In the genomic region with DNA sequence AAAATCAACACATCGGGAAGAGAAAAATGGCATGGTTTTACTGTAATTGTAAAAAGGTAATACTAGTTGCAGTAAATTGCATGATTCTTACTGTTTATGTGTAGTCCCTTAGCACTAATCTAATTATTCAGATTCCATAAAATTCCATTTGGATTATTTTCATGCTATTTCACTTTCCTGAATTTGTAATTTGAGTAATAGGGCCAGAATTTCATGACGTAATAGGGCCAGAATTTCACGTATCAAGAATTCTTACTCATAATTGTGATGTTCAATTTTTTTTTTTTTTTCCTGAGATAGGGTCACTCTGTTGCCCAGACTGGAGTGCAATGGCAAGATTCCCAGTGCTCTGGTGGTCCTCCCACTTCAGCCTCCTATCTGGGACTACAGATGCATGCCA, we compare ENCODE assay signal across 30 cellular contexts. TPM values are rescaled to one million over a fixed set of nuclear protein-coding genes. Genes with fewer than 3 reads are reported as not detected.
DNase-seq lines count a peak whose midpoint lies in the region; ATAC-seq and TF ChIP-seq lines count a peak whose summit lies in the region.
"Had no signal": no experiment of that assay in that cellular context is flagged by ENCODE, and none has a peak within 500 bp of the region (broad histone marks: within the 10 kb centered on the region; RNA-seq: fewer than 3 reads in every experiment).

No MANE protein-coding gene starts in this region.

- H3K27me3 ChIP-seq in HCT116 (ENCODE audit: insufficient read depth, low read length) = no peaks in the 10 kb centered on the region
- H3K27me3 ChIP-seq in SK-N-SH (ENCODE audit: insufficient read depth) = no peaks in the 10 kb centered on the region
- no peaks in the 10 kb centered on the region for H3K27me3 ChIP-seq in sigmoid colon
- H3K27me3 ChIP-seq: heart right ventricle, SJCRH30, transverse colon had no signal

- intact Hi-C loops in HCT116 (cut with micrococcal nuclease) = loop anchor here (10.0 kb wide), 1 partner anchor 554 kb away; a partner anchor contains a TSS
- intact Hi-C loops in sigmoid colon (cut with DNase I) = no loop called here

- CTCF ChIA-PET in HCT116 (lab: Charles Lee) = interaction anchor here (4.9 kb wide), 1 partner anchor 169 kb away, joined by 33 read pairs; no protein-coding TSS in a partner anchor
- CTCF ChIA-PET in SK-N-SH (lab: Yijun Ruan, JAX) = interaction anchor here (1.1 to 2.4 kb wide), 2 partner anchors 170 to 411 kb away, joined by 8 read pairs; no protein-coding TSS in a partner anchor

- H3K4me3 ChIP-seq in HCT116 (replicated peaks in 1 of 2; ENCODE audit: low read depth in 1 of 2, low read length in 2 of 2) (no peak overlapping the region), SK-N-SH (ENCODE audit: low read depth in 2 of 2, low read length in 1 of 2) (no peak overlapping the region), fibroblast of mammary gland (ENCODE audit: control insufficient read depth, low read depth, low read length) (no peak overlapping the region), sigmoid colon (no peak overlapping the region)
- H3K4me3 ChIP-seq: heart right ventricle, SJCRH30, transverse colon had no signal

- TF ChIP-seq POLR2A in HCT116 (IDR thresholded peaks at IDR 0.05; ENCODE audit: borderline replicate concordance, extremely low read depth, insufficient read depth, insufficient read length) (no peak), sigmoid colon (IDR thresholded peaks at IDR 0.05) (no peak)

- H3K4me1 ChIP-seq in HCT116 (ENCODE audit: control insufficient read depth in 1 of 2, insufficient read depth in 2 of 2, low read length in 2 of 2) (peaks cover 11 to 38% of the 10 kb centered on the region in 2 experiments; a peak in 3 of 4 replicates), SK-N-SH (ENCODE audit: control insufficient read depth in 1 of 2, insufficient read depth in 2 of 2, low read depth in 1 of 2, low read length in 1 of 2) (peaks cover 11 to 16% of the 10 kb centered on the region in 2 experiments; a peak in 3 of 4 replicates), sigmoid colon (peaks cover 0 to 24% (median 23%) of the 10 kb centered on the region in 4 donors)
- H3K4me1 ChIP-seq: SJCRH30 had no signal

- no peak for DNase-seq in HCT116 (ENCODE audit: low read depth, low spot score)
- no peak for DNase-seq in SK-N-SH
- DNase-seq in fibroblast of mammary gland (ENCODE audit: low read depth) = peak; percentile 74
- no peak for DNase-seq in stimulated activated CD8-positive, alpha-beta memory T cell treated with anti-CD3 and anti-CD28 coated beads, Interleukin-4, amount 100 ng/mL, for 48 hours
- DNase-seq in GDM1 (lab: John Stamatoyannopoulos, UW) = no peak
- DNase-seq in sigmoid colon = no peak
- DNase-seq: activated CD8-positive, alpha-beta memory T cell treated with anti-CD3 and anti-CD28 coated beads for 24 hours; activated naive CD4-positive, alpha-beta T cell treated with anti-CD3 and anti-CD28 coated beads, Interleukin-2, amount 50 U/mL, for 16 hours; activated T-cell treated with anti-CD3 and anti-CD28 coated beads for 4 hours; amygdala; heart right ventricle; NCI-H146; NCI-H446 treated with DMSO at 0.1 percent for 48 hours; NCI-H774; SJCRH30; stimulated activated CD4-positive, alpha-beta T cell treated with anti-CD3 and anti-CD28 coated beads, Interleukin-15, amount 100 ng/mL, for 24 hours; T-cell; transverse colon had no signal

- H2AFZ ChIP-seq in HCT116 (ENCODE audit: low read depth, low read length, poor library complexity, severe bottlenecking) (no peak overlapping the region), SK-N-SH (ENCODE audit: low read depth) (no peak overlapping the region)

- H3K4me2 ChIP-seq in HCT116 (ENCODE audit: low read length) (peak overlapping the region; percentile 96), SK-N-SH (no peak overlapping the region)

- H3K36me3 ChIP-seq in HCT116 (ENCODE audit: control insufficient read depth in 1 of 2, insufficient read depth in 2 of 2, low read length in 2 of 2) = no peaks in the 10 kb centered on the region
- H3K36me3 ChIP-seq in SK-N-SH (replicated peaks in 1 of 2; ENCODE audit: control insufficient read depth in 1 of 2, insufficient read depth in 2 of 2, low read length in 1 of 2) = no peaks in the 10 kb centered on the region
- H3K36me3 ChIP-seq in sigmoid colon = no peaks in the 10 kb centered on the region
- H3K36me3 ChIP-seq: heart right ventricle, SJCRH30, transverse colon had no signal

- no peak overlapping the region for H3K27ac ChIP-seq in HCT116 (ENCODE audit: low read depth, low read length)
- peak overlapping the region in 1 of 2 experiments; percentile 23; a peak in 1 of 4 replicates for H3K27ac ChIP-seq in SK-N-SH (ENCODE audit: low read depth in 2 of 2, low read length in 1 of 2)
- no peak overlapping the region for H3K27ac ChIP-seq in sigmoid colon
- H3K27ac ChIP-seq: C4-2B, SJCRH30, transverse colon had no signal

- H4K20me1 ChIP-seq in HCT116 (ENCODE audit: insufficient read depth) (0 out of 2 replicates have a peak, but pooled peaks cover 5% of the 10 kb centered on the region), SK-N-SH (ENCODE audit: insufficient read depth) (peaks cover 7% of the 10 kb centered on the region; the same call in 1 of the 2 replicates)

- RAD21 ChIA-PET in HCT116 (lab: Charles Lee; ENCODE audit: low non-redundant PET in 1 of 2, low total read pairs in 2 of 2, uncharacterized antibody in 2 of 2, unreplicated experiment in 2 of 2) = no interaction called here

- peaks cover 15% of the 10 kb centered on the region for H3F3A ChIP-seq in SK-N-SH (replicated peaks; ENCODE audit: insufficient read depth)

- no peak for TF ChIP-seq RAD21 in HCT116 (IDR thresholded peaks at IDR 0.05; ENCODE audit: low read depth)
- TF ChIP-seq RAD21 in SK-N-SH (IDR thresholded peaks at IDR 0.05; ENCODE audit: low read length) = no peak

- H3K9me2 ChIP-seq in HCT116 (ENCODE audit: insufficient read depth) (no peaks in the 10 kb centered on the region), SK-N-SH (no peaks in the 10 kb centered on the region)

- H3K9ac ChIP-seq in HCT116 (ENCODE audit: low read length) (no peak overlapping the region), SK-N-SH (no peak overlapping the region)

- TF ChIP-seq EP300 in SK-N-SH (IDR thresholded peaks at IDR 0.05; ENCODE audit: borderline replicate concordance in 1 of 2, low read depth in 1 of 2, low read length in 1 of 2) (0 out of 4 replicates have a peak, but pooled peaks of 1 of the 2 experiments have one; percentile 16), sigmoid colon (IDR thresholded peaks at IDR 0.05) (no peak)

- BruUV-seq in HCT116 (replicated peaks; lab: Mats Ljungman, UMichigan) = no TSS peak

- no peak for ATAC-seq in HCT116
- no peak for ATAC-seq in HG03108 (IDR thresholded peaks at IDR 0.05; ENCODE audit: unreplicated experiment)
- ATAC-seq: heart right ventricle; stimulated activated memory B cell treated with anti-CD40 and anti-IgM and Interleukin-4, amounts not matched to agents 10 μg/mL and 1 μg/mL and 100 μg/mL, for 72 hours; T-cell had no signal

- H3K79me2 ChIP-seq in HCT116 (ENCODE audit: insufficient read depth, low read length) (peaks cover 28% of the 10 kb centered on the region), SK-N-SH (ENCODE audit: insufficient read depth) (peaks cover 36% of the 10 kb centered on the region)

- TF ChIP-seq CTCF in HCT116 (IDR thresholded peaks at IDR 0.05 in 2 of 3, conservative IDR thresholded peaks at IDR 0.05 in 1 of 3; ENCODE audit: borderline replicate concordance in 1 of 3, insufficient read depth in 1 of 3, low read depth in 2 of 3, low read length in 2 of 3) (no peak), SK-N-SH (IDR thresholded peaks at IDR 0.05) (no peak), fibroblast of mammary gland (conservative IDR thresholded peaks at IDR 0.05; ENCODE audit: control insufficient read depth, insufficient read depth, low read depth, low read length) (no peak), sigmoid colon (IDR thresholded peaks at IDR 0.05) (no peak)

- WGBS in SK-N-SH (ENCODE audit: low lambda C conversion rate) = 39% methylated on average over 3 of the region's 3 CpGs
- WGBS in sigmoid colon, 2 donors = 93% methylated on average over 3 of the region's 3 CpGs

- H3K9me3 ChIP-seq in HCT116 (ENCODE audit: control insufficient read depth in 1 of 2, insufficient read depth in 1 of 2, low read depth in 1 of 2, low read length in 2 of 2) (no peaks in the 10 kb centered on the region), SK-N-SH (no peaks in the 10 kb centered on the region), sigmoid colon (no peaks in the 10 kb centered on the region)
- H3K9me3 ChIP-seq: heart right ventricle, SJCRH30, transverse colon had no signal

- POLR2A ChIA-PET in HCT116 (lab: Charles Lee) (no interaction called here), SK-N-SH (lab: Yijun Ruan, JAX) (no interaction called here)

TF ChIP-seq in HCT116, 20 proteins besides CTCF, POLR2A, EP300 and RAD21 (continues in another document):
- TF ChIP-seq SIN3A (IDR thresholded peaks at IDR 0.05; ENCODE audit: low read depth) = no peak
- no peak for TF ChIP-seq SRF (IDR thresholded peaks at IDR 0.05; ENCODE audit: low read depth)
- TF ChIP-seq POLR2AphosphoS5 (IDR thresholded peaks at IDR 0.05; ENCODE audit: low read depth, low read length) = no peak
- no peak for TF ChIP-seq FOSL1 (IDR thresholded peaks at IDR 0.05; ENCODE audit: low read depth)
- TF ChIP-seq EZH2 (IDR thresholded peaks at IDR 0.05) = no peak
- TF ChIP-seq YY1 (IDR thresholded peaks at IDR 0.05; ENCODE audit: extremely low read depth, insufficient replicate concordance, low read depth, low read length) = no peak
- TF ChIP-seq ZFX (IDR thresholded peaks at IDR 0.05) = no peak

TF ChIP-seq in SK-N-SH, 30 proteins besides CTCF, POLR2A, EP300 and RAD21 (continues in another document):
- TF ChIP-seq RXRA (IDR thresholded peaks at IDR 0.05; ENCODE audit: borderline replicate concordance, low read depth) = no peak
- TF ChIP-seq GATA2 (CRISPR knock-in tag; IDR thresholded peaks at IDR 0.05) = no peak
- no peak for TF ChIP-seq FOXJ3 (CRISPR knock-in tag; IDR thresholded peaks at IDR 0.05)
- TF ChIP-seq YY1 (IDR thresholded peaks at IDR 0.05; ENCODE audit: low read depth) = no peak
- TF ChIP-seq ELF1 (IDR thresholded peaks at IDR 0.05) = no peak
- TF ChIP-seq RFX5 (IDR thresholded peaks at IDR 0.05; ENCODE audit: low read length) = no peak

RNA-seq across cellular contexts. Expression of a gene that starts 2.9 kb away (rescaled TPM):
- 132 TPM for total RNA-seq in HCT116 (2021; ENCODE audit: unreplicated experiment)
- 36.4 and 42.2 TPM in 2 replicates for polyA plus RNA-seq in HCT116 (2012)
- 10.9 and 14.8 TPM in 2 replicates for polyA plus RNA-seq in SK-N-SH (2012; rRNA removed)
- polyA plus RNA-seq in SK-N-SH (2012; cell fraction: cytosol; rRNA removed) = 12.9 and 20.9 TPM in 2 replicates
- 21.8 and 38.2 TPM in 2 replicates for polyA plus RNA-seq in SK-N-SH (2012; cell fraction: nucleus; rRNA removed)
- total RNA-seq in sigmoid colon = 10 to 100 TPM; 66.8 to 79.8 (median 68.0) TPM
- 10 to 100 TPM; 11.4 to 28.2 (median 14.3) TPM for polyA plus RNA-seq in sigmoid colon

RNA-seq across cellular contexts. Expression of a gene that starts 35.0 kb away (rescaled TPM):
- total RNA-seq in HCT116 (2021; ENCODE audit: unreplicated experiment) (0.17 TPM), sigmoid colon (not detected)
- polyA plus RNA-seq in HCT116 (2012) = 0.07 TPM in 1 of 2 replicates, not detected in the other
- polyA plus RNA-seq in SK-N-SH (2012; rRNA removed) (0.10 and 0.16 TPM in 2 replicates), sigmoid colon (not detected)
- polyA plus RNA-seq in SK-N-SH (2012; cell fraction: cytosol; rRNA removed) = 0.15 and 0.16 TPM in 2 replicates
- 0.15 and 0.23 TPM in 2 replicates for polyA plus RNA-seq in SK-N-SH (2012; cell fraction: nucleus; rRNA removed)
- total RNA-seq: activated CD4-positive, alpha-beta T cell treated with anti-CD3 and anti-CD28 coated beads, Interleukin-2, amount 10 ng/mL, durations not matched to agents 24 days and 14 days; activated T-helper 2 cell treated with anti-CD3 and anti-CD28 coated beads, Interferon-gamma antibody, Interleukin-2, Interleukin-4, amounts not matched to agents 10 μg/mL and 5 μg/mL and 100 μg/mL, durations not matched to agents 14 hours and 24 hours and 36 hours; endothelial cell of umbilical vein; fibroblast of villous mesenchyme; LHCN-M2; lower leg skin; mesothelial cell of epicardium; RPMI7951; subcutaneous adipose tissue; T-cell; transverse colon had no signal
- polyA plus RNA-seq: endothelial cell of umbilical vein had no signal
